In genomic region chr9:125749951-125750655, GRCh38 we compare ENCODE assay signal across 9 cellular contexts. TPM values are rescaled to one million over a fixed set of nuclear protein-coding genes. Genes with fewer than 3 reads are reported as not detected.
DNase-seq lines count a peak whose midpoint lies in the region; ATAC-seq and TF ChIP-seq lines count a peak whose summit lies in the region.
"Had no signal": no experiment of that assay in that cellular context is flagged by ENCODE, and none has a peak within 500 bp of the region (broad histone marks: within the 10 kb centered on the region; RNA-seq: fewer than 3 reads in every experiment).

No MANE protein-coding gene starts in this region.

- H3K4me3 ChIP-seq in PC-9 (no peak overlapping the region), fibroblast of mammary gland (ENCODE audit: control insufficient read depth, low read depth, low read length) (peak overlapping the region; percentile 8), prostate gland (peak overlapping the region in 1 of 2 donors; percentile 84)

- no peak for ATAC-seq in HG02973 (IDR thresholded peaks at IDR 0.05; ENCODE audit: unreplicated experiment)

- peak; percentile 31 for DNase-seq in DMS 273 (lab: John Stamatoyannopoulos, UW; ENCODE audit: unreplicated experiment)
- DNase-seq in DMS 273 treated with DMSO at 0.1 percent for 48 hours (lab: John Stamatoyannopoulos, UW): no peak
- no peak for DNase-seq in PC-9
- no peak for DNase-seq in fibroblast of mammary gland (ENCODE audit: low read depth)
- no peak for DNase-seq in prostate gland (ENCODE audit: low spot score)
- no peak for DNase-seq in OCI-M2 (lab: John Stamatoyannopoulos, UW; ENCODE audit: unreplicated experiment)
- DNase-seq in mucosa of gallbladder (ENCODE audit: low spot score): no peak

- H3K36me3 ChIP-seq in PC-9 (ENCODE audit: low read depth) (no peaks in the 10 kb centered on the region), prostate gland (no peaks in the 10 kb centered on the region)

- no peaks in the 10 kb centered on the region for H4K20me1 ChIP-seq in PC-9 (ENCODE audit: insufficient read depth)

- TF ChIP-seq POLR2A in prostate gland (IDR thresholded peaks at IDR 0.05): no peak

- CTCF ChIA-PET in PC-9 (lab: Charles Lee): no interaction called here

- no peak overlapping the region for H2AFZ ChIP-seq in PC-9

- H3K79me2 ChIP-seq in PC-9 (ENCODE audit: low read depth): no peaks in the 10 kb centered on the region

- no peaks in the 10 kb centered on the region for H3K9me3 ChIP-seq in PC-9 (ENCODE audit: insufficient read depth, low read depth)
- H3K9me3 ChIP-seq in prostate gland: no peaks in the 10 kb centered on the region

- WGBS in prostate gland: 47% methylated on average over 4 of the region's 4 CpGs

- intact Hi-C loops in PC-9 (cut with micrococcal nuclease; ENCODE audit: unreplicated experiment) (loop anchor here (10.0 kb wide), 1 partner anchor 325 kb away; no protein-coding TSS in a partner anchor), prostate gland (cut with DNase I) (loop anchor here (5.0 to 10.0 kb wide), 5 partner anchors 72 to 345 kb away; no protein-coding TSS in a partner anchor)

- no peaks in the 10 kb centered on the region for H3K9me2 ChIP-seq in PC-9 (ENCODE audit: insufficient read depth)

- H3K27ac ChIP-seq in PC-9 (no peak overlapping the region), prostate gland (peak overlapping the region; percentile 91 to 92)
- H3K27ac ChIP-seq: HL-60 had no signal

- TF ChIP-seq CTCF in PC-9 (conservative IDR thresholded peaks at IDR 0.05) (no peak), fibroblast of mammary gland (conservative IDR thresholded peaks at IDR 0.05; ENCODE audit: control insufficient read depth, insufficient read depth, low read depth, low read length) (no peak), prostate gland (IDR thresholded peaks at IDR 0.05) (no peak)

- H3K4me1 ChIP-seq in PC-9 (replicated peaks; ENCODE audit: insufficient read depth) (peaks cover 24% of the 10 kb centered on the region; the same call in 1 of the 2 replicates), prostate gland (replicated peaks) (no peaks in the 10 kb centered on the region)

- peaks cover 11% of the 10 kb centered on the region; the same call in 1 of the 2 replicates for H3F3A ChIP-seq in PC-9 (ENCODE audit: insufficient read depth, low read depth)

- H3K27me3 ChIP-seq in PC-9 (ENCODE audit: insufficient read depth, low read depth): no peaks in the 10 kb centered on the region
- no peaks in the 10 kb centered on the region for H3K27me3 ChIP-seq in prostate gland (replicated peaks; ENCODE audit: insufficient read depth)

- H3K4me2 ChIP-seq in PC-9: no peak overlapping the region

- POLR2A ChIA-PET in PC-9 (lab: Charles Lee; ENCODE audit: unreplicated experiment): no interaction called here

- TSS peak; percentile 19 for BruUV-seq in PC-9 (replicated peaks; lab: Mats Ljungman, UMichigan)

RNA-seq across cellular contexts. Expression of gene PBX3, which starts 2.9 kb away (rescaled TPM):
- total RNA-seq in PC-9 (2021) (12.0 and 18.3 TPM in 2 replicates), prostate gland (10 to 100 TPM; 48.5 to 77.6 TPM), mucosa of gallbladder (57.7 TPM)

RNA-seq across cellular contexts. Expression of gene MAPKAP1, which starts 43.1 kb away (rescaled TPM):
- 112 and 115 TPM in 2 replicates for total RNA-seq in PC-9 (2021)
- total RNA-seq in prostate gland: 10 to 100 TPM; 62.4 to 91.2 TPM
- 63.4 TPM for total RNA-seq in mucosa of gallbladder
